2 cellular contexts compared by ENCODE assay signal in the genomic region with DNA sequence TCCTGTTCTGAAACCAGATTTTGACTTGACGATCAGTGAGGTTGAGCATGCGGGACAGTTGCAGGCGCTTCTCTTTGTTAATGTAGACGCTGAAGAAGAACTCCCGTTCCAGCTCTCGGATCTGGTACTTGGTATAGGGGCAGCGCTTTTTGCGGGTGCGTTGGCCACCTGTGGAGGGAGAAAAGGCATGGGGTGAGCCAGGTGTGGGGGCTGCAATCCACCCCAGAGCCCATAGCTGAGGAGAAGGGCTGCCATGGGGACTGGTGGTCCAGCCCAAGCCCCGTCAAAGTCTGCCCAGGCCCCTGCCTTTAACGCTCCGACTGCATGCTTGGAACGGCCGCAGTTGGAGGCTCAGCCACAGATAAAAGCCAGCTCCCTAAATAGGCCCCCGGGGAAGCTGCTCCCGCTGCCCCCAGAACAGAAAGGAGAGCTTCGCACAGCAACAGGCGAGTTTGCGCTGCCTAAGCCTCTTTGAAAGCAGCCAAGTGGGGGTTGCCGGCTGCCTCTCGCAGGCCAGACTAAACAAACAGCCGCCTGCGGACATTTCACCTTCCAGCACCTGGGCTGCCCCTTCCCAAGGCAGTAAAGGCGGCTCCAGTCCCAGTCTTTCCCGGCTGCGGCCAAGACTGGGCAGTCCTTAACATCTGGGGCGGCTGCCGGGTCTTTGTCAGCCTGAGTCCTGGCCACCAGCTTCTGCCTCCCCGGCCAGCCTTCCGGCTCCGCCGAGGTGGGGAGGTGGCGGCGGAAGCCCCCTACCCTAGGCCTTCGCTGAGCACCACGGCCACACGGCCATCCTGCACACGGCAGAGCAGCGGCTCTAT.
TF ChIP-seq lines count a peak whose summit lies in the region.

No MANE protein-coding gene starts in this region.

TF ChIP-seq in SK-N-SH, 30 proteins besides CTCF, POLR2A, EP300 and RAD21 (continued from another document):
- no peak for TF ChIP-seq REST (IDR thresholded peaks at IDR 0.05; ENCODE audit: low read depth, low read length)
TF ChIP-seq in SK-N-SH: peak in this region for 0.

TF ChIP-seq in SK-N-SH treated with all-trans-retinoic acid at 6 μM for 48 hours, 23 proteins besides CTCF, POLR2A, EP300 and RAD21 (continued from another document):
- TF ChIP-seq, protein P1, sequence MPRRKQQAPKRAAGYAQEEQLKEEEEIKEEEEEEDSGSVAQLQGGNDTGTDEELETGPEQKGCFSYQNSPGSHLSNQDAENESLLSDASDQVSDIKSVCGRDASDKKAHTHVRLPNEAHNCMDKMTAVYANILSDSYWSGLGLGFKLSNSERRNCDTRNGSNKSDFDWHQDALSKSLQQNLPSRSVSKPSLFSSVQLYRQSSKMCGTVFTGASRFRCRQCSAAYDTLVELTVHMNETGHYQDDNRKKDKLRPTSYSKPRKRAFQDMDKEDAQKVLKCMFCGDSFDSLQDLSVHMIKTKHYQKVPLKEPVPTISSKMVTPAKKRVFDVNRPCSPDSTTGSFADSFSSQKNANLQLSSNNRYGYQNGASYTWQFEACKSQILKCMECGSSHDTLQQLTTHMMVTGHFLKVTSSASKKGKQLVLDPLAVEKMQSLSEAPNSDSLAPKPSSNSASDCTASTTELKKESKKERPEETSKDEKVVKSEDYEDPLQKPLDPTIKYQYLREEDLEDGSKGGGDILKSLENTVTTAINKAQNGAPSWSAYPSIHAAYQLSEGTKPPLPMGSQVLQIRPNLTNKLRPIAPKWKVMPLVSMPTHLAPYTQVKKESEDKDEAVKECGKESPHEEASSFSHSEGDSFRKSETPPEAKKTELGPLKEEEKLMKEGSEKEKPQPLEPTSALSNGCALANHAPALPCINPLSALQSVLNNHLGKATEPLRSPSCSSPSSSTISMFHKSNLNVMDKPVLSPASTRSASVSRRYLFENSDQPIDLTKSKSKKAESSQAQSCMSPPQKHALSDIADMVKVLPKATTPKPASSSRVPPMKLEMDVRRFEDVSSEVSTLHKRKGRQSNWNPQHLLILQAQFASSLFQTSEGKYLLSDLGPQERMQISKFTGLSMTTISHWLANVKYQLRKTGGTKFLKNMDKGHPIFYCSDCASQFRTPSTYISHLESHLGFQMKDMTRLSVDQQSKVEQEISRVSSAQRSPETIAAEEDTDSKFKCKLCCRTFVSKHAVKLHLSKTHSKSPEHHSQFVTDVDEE (CRISPR knock-in tag; IDR thresholded peaks at IDR 0.05): no peak
- no peak for TF ChIP-seq ZNF70 (CRISPR knock-in tag; IDR thresholded peaks at IDR 0.05)
- TF ChIP-seq PATZ1 (CRISPR knock-in tag; IDR thresholded peaks at IDR 0.05; ENCODE audit: borderline replicate concordance): no peak
- TF ChIP-seq OSR1 (CRISPR knock-in tag; IDR thresholded peaks at IDR 0.05): no peak
- TF ChIP-seq BACH2 (CRISPR knock-in tag; IDR thresholded peaks at IDR 0.05; ENCODE audit: borderline replicate concordance): no peak
